ENCODE assay signal across 1 cellular context in genomic region chr7:87154569-87154968, GRCh38.
TF ChIP-seq lines count a peak whose summit lies in the region.

No MANE protein-coding gene starts in this region.

TF ChIP-seq in HepG2, 621 proteins besides CTCF, POLR2A, EP300 and RAD21 (continued from another document):
- TF ChIP-seq DZIP1 (CRISPR knock-in tag; IDR thresholded peaks at IDR 0.05) (no peak), SP4 (CRISPR knock-in tag; IDR thresholded peaks at IDR 0.05) (no peak), ZSCAN29 (CRISPR knock-in tag; conservative IDR thresholded peaks at IDR 0.05) (no peak), RBAK (CRISPR knock-in tag; IDR thresholded peaks at IDR 0.05) (no peak), SNRNP70 (IDR thresholded peaks at IDR 0.05; ENCODE audit: low read depth, low read length) (no peak), ZNF383 (CRISPR knock-in tag; IDR thresholded peaks at IDR 0.05; ENCODE audit: borderline replicate concordance) (no peak), HHEX (CRISPR knock-in tag; IDR thresholded peaks at IDR 0.05) (no peak)
